ENCODE assay signal across 19 cellular contexts in genomic region chr6:135870722-135871121, GRCh38. TPM values are rescaled to one million over a fixed set of nuclear protein-coding genes. Genes with fewer than 3 reads are reported as not detected.
DNase-seq lines count a peak whose midpoint lies in the region; ATAC-seq and TF ChIP-seq lines count a peak whose summit lies in the region.
"Had no signal": no experiment of that assay in that cellular context is flagged by ENCODE, and none has a peak within 500 bp of the region (broad histone marks: within the 10 kb centered on the region; RNA-seq: fewer than 3 reads in every experiment).

No MANE protein-coding gene starts in this region.

- H3K27me3 ChIP-seq in adipocyte (replicated peaks; ENCODE audit: control insufficient read depth, insufficient read depth, low read length) = no peaks in the 10 kb centered on the region
- H3K27me3 ChIP-seq in smooth muscle cell (ENCODE audit: low read depth) = no peaks in the 10 kb centered on the region
- H3K27me3 ChIP-seq: cardiac muscle cell, stomach had no signal

- TF ChIP-seq CTCF in fibroblast of the aortic adventitia (IDR thresholded peaks at IDR 0.05; ENCODE audit: insufficient read depth, low read length) (no peak), smooth muscle cell (IDR thresholded peaks at IDR 0.05; ENCODE audit: borderline replicate concordance, insufficient read depth, poor library complexity, severe bottlenecking) (no peak)

- H3K27ac ChIP-seq in smooth muscle cell (ENCODE audit: low read depth) = peak overlapping the region; percentile 86
- H3K27ac ChIP-seq: cardiac muscle cell, psoas muscle, RWPE1, stomach had no signal

- H3F3A ChIP-seq in smooth muscle cell (ENCODE audit: low read depth) = no peaks in the 10 kb centered on the region

- H3K9ac ChIP-seq in adipocyte (ENCODE audit: low read length) (no peak overlapping the region), smooth muscle cell (ENCODE audit: low read depth) (peak overlapping the region; percentile 54)

- H3K36me3 ChIP-seq in adipocyte (ENCODE audit: control insufficient read depth, insufficient read depth, low read length, severe bottlenecking) = no peaks in the 10 kb centered on the region
- no peaks in the 10 kb centered on the region for H3K36me3 ChIP-seq in smooth muscle cell (ENCODE audit: low read depth)
- H3K36me3 ChIP-seq: cardiac muscle cell, stomach had no signal

- ATAC-seq in left ventricle myocardium superior = peak; percentile 29
- no peak for ATAC-seq in Right ventricle myocardium superior (ENCODE audit: poor library complexity)
- ATAC-seq in HG02840 (IDR thresholded peaks at IDR 0.05; ENCODE audit: low FRiP score, unreplicated experiment) = no peak
- ATAC-seq in left lobe of liver = no peak
- ATAC-seq: activated CD8-positive, alpha-beta memory T cell treated with anti-CD3 and anti-CD28 coated beads, Interleukin-2, amount 10 ng/mL, durations not matched to agents 7 days and 5 days; effector memory CD8-positive, alpha-beta T cell; HCT116; psoas muscle had no signal

- H2AFZ ChIP-seq in smooth muscle cell (ENCODE audit: low read depth) = no peak overlapping the region

- no peaks in the 10 kb centered on the region for H4K20me1 ChIP-seq in smooth muscle cell (ENCODE audit: low read depth)

- H3K9me3 ChIP-seq in adipocyte (ENCODE audit: control insufficient read depth, low read length) = no peaks in the 10 kb centered on the region
- H3K9me3 ChIP-seq in smooth muscle cell (replicated peaks; ENCODE audit: low read depth) = no peaks in the 10 kb centered on the region
- H3K9me3 ChIP-seq: Caco-2, psoas muscle, stomach had no signal

- DNase-seq in left ventricle myocardium superior = no peak
- no peak for DNase-seq in Right ventricle myocardium superior
- peak; percentile 40 for DNase-seq in adipocyte (ENCODE audit: low read depth)
- peak; percentile 69 for DNase-seq in fibroblast of the aortic adventitia (ENCODE audit: low read depth)
- DNase-seq in smooth muscle cell (lab: John Stamatoyannopoulos, UW; ENCODE audit: unreplicated experiment) = no peak
- DNase-seq in left lobe of liver (ENCODE audit: low spot score) = no peak
- DNase-seq in NCI-H1105 (lab: John Stamatoyannopoulos, UW) = no peak
- DNase-seq: activated CD4-positive, CD25-positive, alpha-beta regulatory T cell; activated CD8-positive, alpha-beta memory T cell treated with anti-CD3 and anti-CD28 coated beads, Interleukin-2, amount 10 ng/mL, durations not matched to agents 7 days and 5 days; Caco-2; effector memory CD8-positive, alpha-beta T cell; GF-D8; NCI-H82; psoas muscle; stomach had no signal

- peaks cover 41% of the 10 kb centered on the region for H3K79me2 ChIP-seq in smooth muscle cell (ENCODE audit: low read depth)

- intact Hi-C loops in left ventricle myocardium superior (cut with micrococcal nuclease) = no loop called here
- intact Hi-C loops in Right ventricle myocardium superior (cut with DNase I) = no loop called here

- H3K4me2 ChIP-seq in smooth muscle cell = peak overlapping the region; percentile 51

- H3K4me3 ChIP-seq in adipocyte (ENCODE audit: low read length) (no peak overlapping the region), fibroblast of the aortic adventitia (ENCODE audit: low read depth, low read length) (no peak overlapping the region), smooth muscle cell (no peak overlapping the region)
- H3K4me3 ChIP-seq: cardiac muscle cell, psoas muscle, stomach had no signal

- H3K4me1 ChIP-seq in adipocyte (ENCODE audit: control insufficient read depth, insufficient read depth, low read length) (peaks cover 14% of the 10 kb centered on the region), smooth muscle cell (ENCODE audit: low read depth) (peaks cover 7% of the 10 kb centered on the region)
- H3K4me1 ChIP-seq: Caco-2, stomach had no signal

- WGBS in smooth muscle cell (ENCODE audit: low lambda C conversion rate) = 44% methylated on average over 2 of the region's 2 CpGs

RNA-seq across cellular contexts. Expression of gene PDE7B, which starts 19.2 kb away (rescaled TPM):
- total RNA-seq in left ventricle myocardium superior (24.5 TPM), Right ventricle myocardium superior (18.6 TPM), fibroblast of the aortic adventitia (ENCODE audit: low replicate concordance) (11.8 and 23.9 TPM in 2 replicates), smooth muscle cell (36.9 and 37.7 TPM in 2 replicates), left lobe of liver (3.4 TPM)
- polyA plus RNA-seq in smooth muscle cell = 19.1 and 23.5 TPM in 2 replicates
- total RNA-seq: Caco-2 had no signal

Comparison
In these comparisons a context has a peak if more than half of its experiments do, and no peak if none do; other contexts are left out.
1. DNase-seq: peak in adipocyte (single experiment) and fibroblast of the aortic adventitia (single experiment); none in left ventricle myocardium superior (single experiment), Right ventricle myocardium superior (single experiment), smooth muscle cell (single experiment), left lobe of liver (single experiment) and NCI-H1105 (single experiment).